Comparison of ENCODE assay signal across 27 cellular contexts in the genomic region with DNA sequence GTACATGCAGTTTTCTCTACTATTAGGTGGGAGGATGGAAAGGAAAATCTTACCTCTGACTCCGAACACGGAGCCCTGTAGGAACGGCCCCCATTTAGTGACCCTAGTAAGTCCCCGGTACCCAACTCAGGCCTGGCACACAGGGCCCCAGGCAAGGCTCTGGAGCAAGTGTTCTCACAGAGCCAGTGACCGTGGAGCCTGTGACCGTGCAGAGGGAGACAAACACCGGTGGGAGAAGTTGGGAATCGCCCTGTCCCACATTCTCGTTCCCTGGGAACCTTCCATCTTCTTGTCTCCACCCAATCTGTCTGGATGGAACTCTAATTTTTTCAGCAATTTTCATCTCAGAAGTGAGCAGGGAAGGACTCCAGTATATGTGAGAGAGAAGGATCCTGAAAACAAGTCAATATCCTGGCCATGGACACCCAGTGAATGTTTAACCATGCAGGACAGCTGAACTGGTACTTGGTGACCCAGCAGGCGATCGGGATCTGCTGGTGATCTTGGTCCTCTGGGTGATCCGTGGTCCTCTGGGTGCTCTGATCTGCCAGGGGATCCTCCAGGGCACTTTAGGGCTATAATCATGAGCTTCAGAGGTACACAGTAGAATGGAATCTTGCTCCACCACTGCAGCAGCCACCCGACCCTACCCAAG.
"Had no signal": no experiment of that assay in that cellular context is flagged by ENCODE, and none has a peak within 500 bp of the region (broad histone marks: within the 10 kb centered on the region; RNA-seq: fewer than 3 reads in every experiment).

No MANE protein-coding gene starts in this region.

- H3K36me3 ChIP-seq: adrenal gland, MG63 had no signal

- DNase-seq: activated B cell treated with CpG ODN at 0.5 μM for 24 hours; activated CD4-positive, alpha-beta T cell treated with anti-CD3 and anti-CD28 coated beads for 1 hour; activated CD4-positive, alpha-beta T cell treated with anti-CD3 and anti-CD28 coated beads, Interleukin-2, amount 10 ng/mL, durations not matched to agents 24 days and 14 days; activated CD4-positive, alpha-beta T cell treated with anti-CD3 and anti-CD28 coated beads, Interleukin-2, amount 50 U/mL, for 48 hours; activated gamma-delta T cell; activated naive CD4-positive, alpha-beta T cell treated with anti-CD3 and anti-CD28 coated beads for 36 hours; activated T-cell treated with anti-CD3 and anti-CD28 coated beads for 4 hours; activated T-cell treated with anti-CD3 and anti-CD28 coated beads, Interleukin-2, amount 50 U/mL, for 48 hours; adrenal gland; anterior cingulate cortex; MG63; NCI-H1092 treated with DMSO at 0.1 percent for 48 hours; NCI-H1417 treated with DMSO at 0.1 percent for 48 hours; NCI-H1694; NCI-H2029; NCI-H2107; NCI-H2171 treated with DMSO at 0.1 percent for 48 hours; NCI-H226; NCI-H510A; NCI-H526 treated with DMSO at 0.1 percent for 48 hours; NCI-H82; SIG-M5; T-helper 2 cell; T1000 had no signal

- ATAC-seq: activated T-helper 17 cell treated with anti-CD3 and anti-CD28 coated beads, Interleukin-2, amount 50 U/mL, for 72 hours had no signal

- H3K4me3 ChIP-seq: adrenal gland, MG63 had no signal

- FAIRE-seq: TTC549 had no signal

- H3K27ac ChIP-seq: adrenal gland had no signal

- H3K4me3 Mint-ChIP-seq: activated B cell treated with CpG ODN at 0.5 μM for 24 hours; activated CD4-positive, alpha-beta T cell treated with anti-CD3 and anti-CD28 coated beads, Interleukin-2, amount 10 ng/mL, durations not matched to agents 24 days and 14 days; activated naive CD4-positive, alpha-beta T cell treated with anti-CD3 and anti-CD28 coated beads for 36 hours; activated naive CD8-positive, alpha-beta T cell; activated T-helper 17 cell treated with anti-CD3 and anti-CD28 coated beads, Interleukin-2, amount 50 U/mL, for 72 hours had no signal

- H3K27me3 ChIP-seq: adrenal gland, MG63 had no signal

- H3K36me3 Mint-ChIP-seq: activated naive CD8-positive, alpha-beta T cell had no signal

- H3K9me3 Mint-ChIP-seq: activated naive CD4-positive, alpha-beta T cell treated with anti-CD3 and anti-CD28 coated beads for 36 hours; activated T-helper 17 cell treated with anti-CD3 and anti-CD28 coated beads, Interleukin-2, amount 50 U/mL, for 72 hours had no signal

- H3K27me3 Mint-ChIP-seq: activated naive CD8-positive, alpha-beta T cell; activated T-helper 17 cell treated with anti-CD3 and anti-CD28 coated beads, Interleukin-2, amount 50 U/mL, for 72 hours had no signal

- H3K27ac Mint-ChIP-seq: activated B cell treated with CpG ODN at 0.5 μM for 24 hours; activated CD4-positive, alpha-beta T cell treated with anti-CD3 and anti-CD28 coated beads, Interleukin-2, amount 10 ng/mL, durations not matched to agents 24 days and 14 days; activated naive CD4-positive, alpha-beta T cell treated with anti-CD3 and anti-CD28 coated beads for 36 hours; activated naive CD8-positive, alpha-beta T cell; activated T-helper 17 cell treated with anti-CD3 and anti-CD28 coated beads, Interleukin-2, amount 50 U/mL, for 72 hours had no signal

- H3K9me3 ChIP-seq: adrenal gland, MG63 had no signal

- H3K4me1 Mint-ChIP-seq: activated B cell treated with CpG ODN at 0.5 μM for 24 hours had no signal

- H3K4me1 ChIP-seq: adrenal gland had no signal
